ENCODE assay signal across 8 cellular contexts in the genomic region with DNA sequence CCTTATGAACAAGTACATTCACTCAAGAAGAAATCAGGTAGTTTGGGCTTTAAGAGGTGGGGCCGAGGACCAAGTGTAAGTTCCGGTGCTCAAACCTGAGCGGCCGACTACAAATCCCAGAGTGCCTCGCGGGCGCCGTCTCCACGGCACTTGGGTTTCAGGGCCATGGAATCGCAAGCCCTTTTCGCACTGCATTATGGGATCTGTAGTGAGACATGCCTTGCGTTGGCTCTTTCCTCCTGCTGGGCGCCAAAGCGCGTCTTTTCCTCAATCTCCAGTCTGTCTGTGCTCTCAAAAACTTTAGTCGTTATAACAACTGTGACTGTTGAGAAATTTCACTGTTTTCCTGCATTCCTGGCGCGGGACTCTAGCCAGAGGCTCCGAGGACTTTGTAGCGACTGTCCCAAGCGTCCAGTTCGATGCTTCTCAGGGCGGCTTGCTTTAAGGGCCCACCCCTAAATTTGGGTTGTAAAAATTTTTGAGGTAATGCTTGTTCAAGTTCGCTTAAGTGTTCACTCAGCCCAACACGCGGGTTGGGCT. TPM values are rescaled to one million over a fixed set of nuclear protein-coding genes. Genes with fewer than 3 reads are reported as not detected.
DNase-seq lines count a peak whose midpoint lies in the region; ATAC-seq, FAIRE-seq and TF ChIP-seq lines count a peak whose summit lies in the region.

No MANE protein-coding gene starts in this region.

- H3K4me3 Mint-ChIP-seq in chondrocyte (ENCODE audit: unreplicated experiment), result peak overlapping the region; percentile 91

- peak overlapping the region; percentile 80 to 96 for H3K27ac ChIP-seq in kidney (ENCODE audit: low read depth in 2 of 2, low read length in 2 of 2)

- intact Hi-C loops in kidney (cut with DNase I), result no loop called here

- TF ChIP-seq CTCF in chondrocyte (IDR thresholded peaks at IDR 0.05), result peak; percentile 43
- no peak for TF ChIP-seq CTCF in kidney (IDR thresholded peaks at IDR 0.05; ENCODE audit: borderline replicate concordance, extremely low read depth, insufficient read depth)

- no peaks in the 10 kb centered on the region for H3K36me3 Mint-ChIP-seq in chondrocyte (ENCODE audit: low read depth)

- peak overlapping the region; percentile 86 to 94 for H3K9ac ChIP-seq in kidney (ENCODE audit: low read length in 2 of 2)

- FAIRE-seq in kidney (lab: Jason Lieb, UNC), result peak; percentile 97

- peak; percentile 70 for ATAC-seq in HG03442 (IDR thresholded peaks at IDR 0.05; ENCODE audit: unreplicated experiment)

- DNase-seq in AML-193 (lab: John Stamatoyannopoulos, UW), result peak; percentile 98 to 99
- DNase-seq in GM19240 (ENCODE audit: insufficient read length, low spot score), result peak; percentile 57
- peak; percentile 100 for DNase-seq in NCI-H510A treated with DMSO at 0.1 percent for 48 hours (lab: John Stamatoyannopoulos, UW)
- DNase-seq in activated CD4-positive, alpha-beta T cell treated with anti-CD3 and anti-CD28 coated beads for 24 hours (ENCODE audit: low read depth in 2 of 2), result peak; percentile 89
- DNase-seq in chondrocyte (ENCODE audit: low spot score), result peak; percentile 96
- peak; percentile 98 for DNase-seq in kidney
- DNase-seq in stimulated activated CD4-positive, alpha-beta T cell treated with anti-CD3 and anti-CD28 coated beads, Interleukin-12 subunit alpha, Interleukin-12 subunit beta, amount 100 ng/mL, for 48 hours (ENCODE audit: low read depth in 2 of 3, low spot score in 1 of 3), result peak; percentile 89 to 93 (median 91)

- H3K4me1 Mint-ChIP-seq in chondrocyte (ENCODE audit: low read depth), result peaks cover 47% of the 10 kb centered on the region

- no peaks in the 10 kb centered on the region for H3K9me3 ChIP-seq in kidney (ENCODE audit: control insufficient read depth in 1 of 2, low read length in 2 of 2)

- H3K4me3 ChIP-seq in kidney (ENCODE audit: low read length in 2 of 2), result peak overlapping the region; percentile 97 to 99

- peak overlapping the region; percentile 98 for H3K27ac Mint-ChIP-seq in chondrocyte (ENCODE audit: unreplicated experiment)

- H3K9me3 Mint-ChIP-seq in chondrocyte (ENCODE audit: low read depth), result no peaks in the 10 kb centered on the region

- no peaks in the 10 kb centered on the region for H3K27me3 Mint-ChIP-seq in chondrocyte (ENCODE audit: low read depth)

- no peaks in the 10 kb centered on the region for H3K36me3 ChIP-seq in kidney (ENCODE audit: control insufficient read depth in 1 of 2, insufficient read depth in 2 of 2, low read length in 2 of 2)

- peaks cover 7 to 9% of the 10 kb centered on the region in 2 donors for H3K4me1 ChIP-seq in kidney (ENCODE audit: control insufficient read depth in 1 of 2, insufficient read depth in 1 of 2, low read depth in 1 of 2, low read length in 2 of 2)

RNA-seq across cellular contexts. Expression of gene FBXO9, which starts 0.4 kb away (rescaled TPM):
- total RNA-seq in chondrocyte (72.5 to 84.4 TPM (median 78.8 TPM) in 3 replicates), kidney (94.7 TPM)
- polyA plus RNA-seq in kidney (ENCODE audit: insufficient read depth, low read depth, low replicate concordance), result 45.2 TPM

RNA-seq across cellular contexts. Expression of gene CILK1, which starts 3.2 kb away (rescaled TPM):
- total RNA-seq in chondrocyte, result 15.3 to 15.4 TPM (median 15.3 TPM) in 3 replicates
- 8.6 TPM for total RNA-seq in kidney
- 2.5 TPM for polyA plus RNA-seq in kidney (ENCODE audit: insufficient read depth, low read depth, low replicate concordance)

Comparison
In these comparisons a context has a peak if more than half of its experiments do, and no peak if none do; other contexts are left out.
1. Peak in every context shown above with its lines: DNase-seq, ATAC-seq, H3K4me3 ChIP-seq and H3K27ac ChIP-seq.